ENCODE assay signal across 1 cellular context in genomic region chr17:41868568-41868967, GRCh38.
TF ChIP-seq lines count a peak whose summit lies in the region.

No MANE protein-coding gene starts in this region.

TF ChIP-seq in K562, 482 proteins besides CTCF, POLR2A, EP300 and RAD21:
- TF ChIP-seq USF2 (CRISPR knock-in tag; IDR thresholded peaks at IDR 0.05), result 0 out of 2 replicates have a peak, but pooled peaks have one; percentile 23
- no peak for TF ChIP-seq ZBED1 (IDR thresholded peaks at IDR 0.05)
